Comparison of ENCODE assay signal across 2 cellular contexts in genomic region chr15:82397817-82398216, GRCh38.
TF ChIP-seq lines count a peak whose summit lies in the region.

No MANE protein-coding gene starts in this region.

TF ChIP-seq in HepG2, 621 proteins besides CTCF, POLR2A, EP300 and RAD21 (continues in another document):
- TF ChIP-seq ZNF598 (CRISPR knock-in tag; IDR thresholded peaks at IDR 0.05; ENCODE audit: borderline replicate concordance) (no peak), KDM2A (CRISPR knock-in tag; IDR thresholded peaks at IDR 0.05; ENCODE audit: borderline replicate concordance, low read depth) (no peak), ARID4A (CRISPR knock-in tag; IDR thresholded peaks at IDR 0.05; ENCODE audit: borderline replicate concordance) (no peak), SMC3 (IDR thresholded peaks at IDR 0.05; ENCODE audit: low read length) (no peak), ZNF746 (CRISPR knock-in tag; IDR thresholded peaks at IDR 0.05) (no peak), ZNF639 (CRISPR knock-in tag; conservative IDR thresholded peaks at IDR 0.05) (no peak), MED13 (CRISPR knock-in tag; IDR thresholded peaks at IDR 0.05) (no peak), KIAA2018 (CRISPR knock-in tag; IDR thresholded peaks at IDR 0.05; ENCODE audit: borderline replicate concordance) (no peak), CREM (IDR thresholded peaks at IDR 0.05) (peak; percentile 33; the same call in 1 of the 2 replicates), CREM (CRISPR knock-in tag; IDR thresholded peaks at IDR 0.05) (no peak)

TF ChIP-seq in WTC11, 78 proteins besides CTCF, POLR2A, EP300 and RAD21:
- no peak for TF ChIP-seq ZNF281 (CRISPR knock-in tag; IDR thresholded peaks at IDR 0.05)
